Comparison of ENCODE assay signal across 16 cellular contexts in the genomic region with DNA sequence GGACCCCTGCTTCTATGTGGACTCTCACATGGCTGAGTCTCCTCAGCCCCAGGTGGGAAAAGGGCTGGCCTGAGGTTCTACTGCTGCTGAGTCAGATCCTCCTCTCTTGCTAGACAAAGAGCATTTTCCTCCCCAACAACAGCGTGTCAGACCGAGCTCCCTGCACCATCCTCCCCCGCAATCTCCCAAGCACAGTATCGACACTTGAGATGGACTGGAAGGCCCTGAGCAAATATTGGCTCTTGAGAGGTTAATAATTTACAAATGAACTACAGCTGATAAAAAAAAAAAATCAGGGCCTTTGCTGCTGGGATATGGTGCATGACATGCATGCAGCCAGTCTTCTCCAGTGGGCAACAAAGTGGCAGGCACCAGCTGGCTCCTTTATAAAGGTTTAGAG. TPM values are rescaled to one million over a fixed set of nuclear protein-coding genes. Genes with fewer than 3 reads are reported as not detected.
A peak's percentile ranks its signal among the peaks of the same experiment; 100 is the strongest.
DNase-seq lines count a peak whose midpoint lies in the region; ATAC-seq, FAIRE-seq and TF ChIP-seq lines count a peak whose summit lies in the region.
"Had no signal": no experiment of that assay in that cellular context is flagged by ENCODE, and none has a peak within 500 bp of the region (broad histone marks: within the 10 kb centered on the region; RNA-seq: fewer than 3 reads in every experiment).

No MANE protein-coding gene starts in this region.

- TF ChIP-seq CTCF in A549 (IDR thresholded peaks at IDR 0.05) (no peak), brain microvascular endothelial cell (IDR thresholded peaks at IDR 0.05; ENCODE audit: low read depth, low read length, missing control alignments) (no peak), lung (IDR thresholded peaks at IDR 0.05; ENCODE audit: control extremely low read depth, extremely low read depth) (no peak)

- H3K4me3 ChIP-seq in A549 (no peak overlapping the region), brain microvascular endothelial cell (ENCODE audit: low read depth, low read length) (no peak overlapping the region), lung (no peak overlapping the region)
- H3K4me3 ChIP-seq: skin epidermis had no signal

- POLR2A ChIA-PET in A549 (lab: Yijun Ruan, JAX): no interaction called here

- no peak for TF ChIP-seq EP300 in A549 (IDR thresholded peaks at IDR 0.05)

- peak; percentile 12 to 81 for DNase-seq in A549 (ENCODE audit: low read depth in 1 of 2, low spot score in 1 of 2)
- DNase-seq in LHCN-M2 (ENCODE audit: low read depth): peak; percentile 62
- DNase-seq in brain microvascular endothelial cell: peak; percentile 14
- DNase-seq in lung (ENCODE audit: low spot score): peak; percentile 36
- DNase-seq in activated CD4-positive, CD25-positive, alpha-beta regulatory T cell (lab: John Stamatoyannopoulos, UW): no peak
- DNase-seq in activated CD4-positive, alpha-beta T cell treated with anti-CD3 and anti-CD28 coated beads, Interleukin-2, amount 50 U/mL, for 1 hour: no peak
- no peak for DNase-seq in hepatic stellate cell (ENCODE audit: low spot score)
- DNase-seq: amniotic stem cell; effector memory CD8-positive, alpha-beta T cell; Karpas-422; naive thymus-derived CD4-positive, alpha-beta T cell; NCI-H446 treated with DMSO at 0.1 percent for 48 hours; SHP77 treated with DMSO at 0.1 percent for 48 hours; WERI-Rb-1 had no signal

- TF ChIP-seq RAD21 in A549 (conservative IDR thresholded peaks at IDR 0.05 in 1 of 2, IDR thresholded peaks at IDR 0.05 in 1 of 2): no peak

- CTCF ChIA-PET in A549 (lab: Yijun Ruan, JAX): interaction anchor here (1.2 kb wide), 2 partner anchors 9 to 12 kb away, joined by 3 read pairs; no protein-coding TSS in a partner anchor

- ATAC-seq in A549: peak; percentile 71 to 91
- ATAC-seq in lung (ENCODE audit: insufficient read depth, low FRiP score): peak; percentile 69
- no peak for ATAC-seq in HG03108 (IDR thresholded peaks at IDR 0.05; ENCODE audit: unreplicated experiment)
- ATAC-seq: effector memory CD8-positive, alpha-beta T cell; naive thymus-derived CD4-positive, alpha-beta T cell had no signal

- H3K4me2 ChIP-seq in A549: peak overlapping the region; percentile 61

- peak overlapping the region; percentile 69 for H3K27ac ChIP-seq in A549
- peak overlapping the region; percentile 31 for H3K27ac ChIP-seq in brain microvascular endothelial cell
- no peak overlapping the region for H3K27ac ChIP-seq in lung (ENCODE audit: low read depth in 1 of 2, low read length in 1 of 2)
- H3K27ac ChIP-seq: skin epidermis, WERI-Rb-1 had no signal

- in situ Hi-C loops in brain microvascular endothelial cell (cut with HindIII; ENCODE audit: low pct_ligation_motif_present, low sequenced_read_pairs): no loop called here

- no peak for TF ChIP-seq POLR2A in A549 (IDR thresholded peaks at IDR 0.05; ENCODE audit: low read length)

- H3K9me3 ChIP-seq in A549: no peaks in the 10 kb centered on the region
- no peaks in the 10 kb centered on the region for H3K9me3 ChIP-seq in lung (ENCODE audit: control insufficient read depth in 2 of 2, insufficient read depth in 1 of 2, low read length in 1 of 2)

- H3K4me1 ChIP-seq in A549 (peaks cover 18% of the 10 kb centered on the region), lung (ENCODE audit: control insufficient read depth in 2 of 2, insufficient read depth in 2 of 2, low read length in 2 of 2) (no peaks in the 10 kb centered on the region)

- no peak for FAIRE-seq in A549 (lab: Jason Lieb, UNC)

- WGBS in A549 (ENCODE audit: missing lambda C conversion rate): 7% methylated on average over 4 of the region's 4 CpGs
- WGBS in lung, 2 donors: 70 to 88% methylated on average over 4 of the region's 4 CpGs

- peaks cover 2% of the 10 kb centered on the region for H3K27me3 ChIP-seq in brain microvascular endothelial cell (replicated peaks)
- H3K27me3 ChIP-seq in lung (ENCODE audit: control insufficient read depth, insufficient read depth): no peaks in the 10 kb centered on the region

- H3K36me3 ChIP-seq in brain microvascular endothelial cell (replicated peaks): no peaks in the 10 kb centered on the region
- H3K36me3 ChIP-seq in lung (ENCODE audit: control insufficient read depth in 2 of 2, insufficient read depth in 2 of 2, low read length in 2 of 2): no peaks in the 10 kb centered on the region
- H3K36me3 ChIP-seq: WERI-Rb-1 had no signal

TF ChIP-seq in A549, 52 proteins besides CTCF, POLR2A, EP300 and RAD21:
- no peak for TF ChIP-seq MYC (IDR thresholded peaks at IDR 0.05; ENCODE audit: borderline replicate concordance, low read length)
- TF ChIP-seq, protein P1, sequence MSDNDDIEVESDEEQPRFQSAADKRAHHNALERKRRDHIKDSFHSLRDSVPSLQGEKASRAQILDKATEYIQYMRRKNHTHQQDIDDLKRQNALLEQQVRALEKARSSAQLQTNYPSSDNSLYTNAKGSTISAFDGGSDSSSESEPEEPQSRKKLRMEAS (IDR thresholded peaks at IDR 0.05): peak; percentile 31; the same call in 1 of the 2 replicates

RNA-seq across cellular contexts. Expression of a gene that starts 55.5 kb away (rescaled TPM):
- polyA plus RNA-seq in A549 (2011; rRNA removed): 0.08 and 0.19 TPM in 2 replicates
- polyA plus RNA-seq in A549 (2012; cell fraction: cytosol; rRNA removed): 0.03 and 0.05 TPM in 2 replicates
- 0.06 TPM in 2 replicates for polyA plus RNA-seq in A549 (2012; cell fraction: nucleus; rRNA removed)
- 0.03 to 0.13 TPM in 2 of 3 replicates, not detected in the other for polyA plus RNA-seq in A549 (2017; fragmentation: RNase III; extraction: RNeasy Plus Mini Kit Qiagen cat#74134 plus additional on column Dnase treatment)
- 0.08 and 0.34 TPM in 2 replicates for polyA minus RNA-seq in A549 (2011; rRNA and poly(A)+ RNA removed)
- not detected in 2 replicates for total RNA-seq in LHCN-M2 (2014; rRNA removed)
- polyA plus RNA-seq in LHCN-M2 (2012): not detected
- total RNA-seq in lung: 1 to 10 TPM in 1 of 2 donors, not detected in 1; 2.4 TPM
- under 1 TPM; 0.14 to 0.80 TPM for polyA plus RNA-seq in lung
- total RNA-seq: naive thymus-derived CD4-positive, alpha-beta T cell had no signal
- polyA plus RNA-seq: naive thymus-derived CD4-positive, alpha-beta T cell had no signal

Comparison
In these comparisons a context has a peak if more than half of its experiments do, and no peak if none do; other contexts are left out.
1. DNase-seq: peak in A549 (2 of 2), LHCN-M2 (single experiment), brain microvascular endothelial cell (single experiment) and lung (single experiment); none in activated CD4-positive, CD25-positive, alpha-beta regulatory T cell (0 of 4), activated CD4-positive, alpha-beta T cell treated with anti-CD3 and anti-CD28 coated beads, Interleukin-2, amount 50 U/mL, for 1 hour (single experiment) and hepatic stellate cell (single experiment).
2. H3K27ac ChIP-seq: peak in A549 (2 of 2) and brain microvascular endothelial cell (single experiment); none in lung (0 of 2).